ENCODE assay signal across 1 cellular context in genomic region chr11:94525933-94526332, GRCh38.
TF ChIP-seq lines count a peak whose summit lies in the region.

No MANE protein-coding gene starts in this region.

TF ChIP-seq in WTC11, 78 proteins besides CTCF, POLR2A, EP300 and RAD21 (continued from another document):
- no peak for TF ChIP-seq PREB (CRISPR knock-in tag; IDR thresholded peaks at IDR 0.05; ENCODE audit: borderline replicate concordance)
- no peak for TF ChIP-seq TP53 (CRISPR knock-in tag; IDR thresholded peaks at IDR 0.05)
- no peak for TF ChIP-seq CDX4 (CRISPR knock-in tag; IDR thresholded peaks at IDR 0.05; ENCODE audit: borderline replicate concordance)
- TF ChIP-seq CREM (CRISPR knock-in tag; IDR thresholded peaks at IDR 0.05): no peak
- TF ChIP-seq AFF4 (CRISPR knock-in tag; IDR thresholded peaks at IDR 0.05; ENCODE audit: borderline replicate concordance): no peak
- no peak for TF ChIP-seq OVOL2 (CRISPR knock-in tag; IDR thresholded peaks at IDR 0.05; ENCODE audit: borderline replicate concordance)
- no peak for TF ChIP-seq NFATC4 (CRISPR knock-in tag; IDR thresholded peaks at IDR 0.05)
- no peak for TF ChIP-seq USF1 (CRISPR knock-in tag; IDR thresholded peaks at IDR 0.05)
- TF ChIP-seq IRF2 (CRISPR knock-in tag; IDR thresholded peaks at IDR 0.05; ENCODE audit: borderline replicate concordance, low read depth): no peak
- no peak for TF ChIP-seq ZNF423 (CRISPR knock-in tag; IDR thresholded peaks at IDR 0.05)
- no peak for TF ChIP-seq HMGXB4 (CRISPR knock-in tag; IDR thresholded peaks at IDR 0.05)
- TF ChIP-seq ARID4B (CRISPR knock-in tag; IDR thresholded peaks at IDR 0.05; ENCODE audit: borderline replicate concordance): no peak
- TF ChIP-seq SOX15 (CRISPR knock-in tag; IDR thresholded peaks at IDR 0.05): no peak
TF ChIP-seq in WTC11: peak in this region for 0.
